8 cellular contexts compared by ENCODE assay signal in genomic region chr5:138138949-138139775, GRCh38. TPM values are rescaled to one million over a fixed set of nuclear protein-coding genes. Genes with fewer than 3 reads are reported as not detected.
DNase-seq lines count a peak whose midpoint lies in the region; ATAC-seq and TF ChIP-seq lines count a peak whose summit lies in the region.

A gene with protein sequence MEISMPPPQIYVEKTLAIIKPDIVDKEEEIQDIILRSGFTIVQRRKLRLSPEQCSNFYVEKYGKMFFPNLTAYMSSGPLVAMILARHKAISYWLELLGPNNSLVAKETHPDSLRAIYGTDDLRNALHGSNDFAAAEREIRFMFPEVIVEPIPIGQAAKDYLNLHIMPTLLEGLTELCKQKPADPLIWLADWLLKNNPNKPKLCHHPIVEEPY (minus strand): TSS chr5:138139428. CDS start chr5:138138780, 648 bp downstream.

- in situ Hi-C loops in HAP-1 (cut with MboI; ENCODE audit: low sequenced_read_pairs), result loop anchor here (25.0 kb wide), 1 partner anchor 377 kb away; the partner anchor contains the start of gene HNRNPA0

- intact Hi-C loops in cardiac septum (cut with DNase I) (loop anchor here (10.0 kb wide), 1 partner anchor 384 kb away; the partner anchor contains the start of gene HNRNPA0), ovary (cut with DNase I) (loop anchor here in 2 of 4 donors (5.0 to 10.0 kb wide), 2 partner anchors 362 to 364 kb away; no protein-coding TSS in a partner anchor)

- no peak for TF ChIP-seq EP300 in ovary (IDR thresholded peaks at IDR 0.05)

- TF ChIP-seq CTCF in ovary (IDR thresholded peaks at IDR 0.05), result no peak

- H3K9me2 ChIP-seq in Karpas-422 (replicated peaks; ENCODE audit: insufficient read depth, low read length), result no peaks in the 10 kb centered on the region

- H3K9me3 ChIP-seq in Karpas-422 (ENCODE audit: low read length), result no peaks in the 10 kb centered on the region
- no peaks in the 10 kb centered on the region for H3K9me3 ChIP-seq in ovary
- H3K9me3 ChIP-seq in HAP-1, result no peaks in the 10 kb centered on the region

- 2 to 4% (median 3%) methylated on average over 31 of the region's 31 CpGs for WGBS in ovary, 3 donors

- H3K4me3 ChIP-seq in Karpas-422 (ENCODE audit: low read length) (peak within 1 kb of the TSS; percentile 70), ovary (peak within 1 kb of the TSS; percentile 41), HAP-1 (no peak within 1 kb of the TSS)

- H3K9me3 Mint-ChIP-seq in activated naive CD8-positive, alpha-beta T cell treated with anti-CD3 and anti-CD28 coated beads, Interleukin-2, amount 50 U/mL, for 24 hours, result no peaks in the 10 kb centered on the region

- no peaks in the 10 kb centered on the region for H3K79me2 ChIP-seq in Karpas-422 (ENCODE audit: low read length)

- H3K27ac Mint-ChIP-seq in activated naive CD8-positive, alpha-beta T cell treated with anti-CD3 and anti-CD28 coated beads, Interleukin-2, amount 50 U/mL, for 24 hours, result no peak within 1 kb of the TSS

- H3K36me3 ChIP-seq in Karpas-422 (ENCODE audit: insufficient read depth, low read length) (no peaks in the 10 kb centered on the region), ovary (no peaks in the 10 kb centered on the region), HAP-1 (replicated peaks) (no peaks in the 10 kb centered on the region)

- H3K27me3 ChIP-seq in Karpas-422 (ENCODE audit: low read length), result no peaks in the 10 kb centered on the region
- no peaks in the 10 kb centered on the region for H3K27me3 ChIP-seq in ovary
- no peaks in the 10 kb centered on the region for H3K27me3 ChIP-seq in HAP-1 (ENCODE audit: low read depth)

- DNase-seq in DMS79 treated with DMSO at 0.1 percent for 48 hours (lab: John Stamatoyannopoulos, UW) (peak; percentile 37), Karpas-422 (peak; percentile 89), cardiac septum (ENCODE audit: low spot score) (peak; percentile 80), ovary (peak; percentile 57 to 82 (median 70)), HAP-1 (ENCODE audit: low spot score in 2 of 2) (no peak)
- peak; percentile 7 for DNase-seq in activated naive CD8-positive, alpha-beta T cell treated with anti-CD3 and anti-CD28 coated beads, Interleukin-2, amount 50 U/mL, for 24 hours

- H3K4me3 Mint-ChIP-seq in activated naive CD8-positive, alpha-beta T cell treated with anti-CD3 and anti-CD28 coated beads, Interleukin-2, amount 50 U/mL, for 24 hours, result no peak within 1 kb of the TSS

- peaks cover 11% of the 10 kb centered on the region for H3K4me1 Mint-ChIP-seq in activated naive CD8-positive, alpha-beta T cell treated with anti-CD3 and anti-CD28 coated beads, Interleukin-2, amount 50 U/mL, for 24 hours

- TF ChIP-seq POLR2A in ovary (IDR thresholded peaks at IDR 0.05), result no peak

- H4K20me1 ChIP-seq in Karpas-422 (ENCODE audit: insufficient read depth, low read depth, low read length), result no peaks in the 10 kb centered on the region

- H2AFZ ChIP-seq in Karpas-422 (ENCODE audit: low read length), result peak within 1 kb of the TSS; percentile 94

- no peaks in the 10 kb centered on the region for H3K36me3 Mint-ChIP-seq in activated naive CD8-positive, alpha-beta T cell treated with anti-CD3 and anti-CD28 coated beads, Interleukin-2, amount 50 U/mL, for 24 hours (ENCODE audit: low read depth)

- peaks cover 13% of the 10 kb centered on the region for H3K27me3 Mint-ChIP-seq in activated naive CD8-positive, alpha-beta T cell treated with anti-CD3 and anti-CD28 coated beads, Interleukin-2, amount 50 U/mL, for 24 hours

- peak within 1 kb of the TSS; percentile 99 for H3K4me2 ChIP-seq in Karpas-422 (ENCODE audit: low read depth, low read length, poor library complexity, severe bottlenecking)

- no peak for ATAC-seq in activated naive CD8-positive, alpha-beta T cell treated with anti-CD3 and anti-CD28 coated beads, Interleukin-2, amount 50 U/mL, for 24 hours
- ATAC-seq in HG03442 (IDR thresholded peaks at IDR 0.05; ENCODE audit: unreplicated experiment), result no peak
- ATAC-seq in GM21786 (IDR thresholded peaks at IDR 0.05; ENCODE audit: unreplicated experiment), result no peak

- H3K27ac ChIP-seq in Karpas-422 (ENCODE audit: low read length), result peak within 1 kb of the TSS; percentile 69
- H3K27ac ChIP-seq in ovary, result no peak within 1 kb of the TSS

- peaks cover 27% of the 10 kb centered on the region for H3K4me1 ChIP-seq in Karpas-422 (ENCODE audit: low read length)
- no peaks in the 10 kb centered on the region for H3K4me1 ChIP-seq in ovary (ENCODE audit: insufficient read depth)
- no peaks in the 10 kb centered on the region for H3K4me1 ChIP-seq in HAP-1

- H3K9ac ChIP-seq in Karpas-422 (ENCODE audit: low read length), result peak within 1 kb of the TSS; percentile 58

RNA-seq across cellular contexts. Expression of the gene that starts here (rescaled TPM):
- 1.3 and 2.0 TPM in 2 replicates for total RNA-seq in Karpas-422 (2014; rRNA removed; shearing (Covaris generic); ENCODE audit: low replicate concordance)
- 2.0 TPM for total RNA-seq in cardiac septum
- 10 to 100 TPM in 2 of 7 donors, 1 to 10 TPM in 5; 3.6 to 16.2 (median 7.2) TPM for total RNA-seq in ovary
- 1 to 10 TPM; 3.6 to 6.2 TPM for polyA plus RNA-seq in ovary

Comparison
In these comparisons a context has a peak if more than half of its experiments do, and no peak if none do; other contexts are left out.
1. DNase-seq: peak in DMS79 treated with DMSO at 0.1 percent for 48 hours (single experiment), Karpas-422 (single experiment), activated naive CD8-positive, alpha-beta T cell treated with anti-CD3 and anti-CD28 coated beads, Interleukin-2, amount 50 U/mL, for 24 hours (single experiment), cardiac septum (single experiment) and ovary (5 of 5); none in HAP-1 (0 of 2).